In genomic region chr15:65762914-65763787, GRCh38 we compare ENCODE assay signal across 1 cellular context.
TF ChIP-seq lines count a peak whose summit lies in the region.

No MANE protein-coding gene starts in this region.

TF ChIP-seq in HEK293, 187 proteins besides CTCF, POLR2A, EP300 and RAD21:
- TF ChIP-seq PRDM10 (tag by site-specific recombination; IDR thresholded peaks at IDR 0.05) (peak; percentile 91), ZNF416 (tag by site-specific recombination; IDR thresholded peaks at IDR 0.05) (no peak), SP7 (tag by site-specific recombination; IDR thresholded peaks at IDR 0.05) (peak; percentile 61; the same call in 1 of the 2 replicates), ZNF654 (tag by site-specific recombination; IDR thresholded peaks at IDR 0.05; ENCODE audit: low read depth) (no peak), BCL11A (tag by site-specific recombination; IDR thresholded peaks at IDR 0.05; ENCODE audit: low read depth) (no peak), ZNF664 (tag by site-specific recombination; IDR thresholded peaks at IDR 0.05) (no peak), ZNF362 (tag by site-specific recombination; IDR thresholded peaks at IDR 0.05) (peak; percentile 75; the same call in 1 of the 2 replicates), ZNF561 (tag by site-specific recombination; IDR thresholded peaks at IDR 0.05; ENCODE audit: borderline replicate concordance) (no peak), ZNF747 (tag by site-specific recombination; IDR thresholded peaks at IDR 0.05) (no peak), ZNF530 (tag by site-specific recombination; IDR thresholded peaks at IDR 0.05; ENCODE audit: low read depth) (no peak), ZNF785 (tag by site-specific recombination; IDR thresholded peaks at IDR 0.05) (no peak), ZNF426 (tag by site-specific recombination; IDR thresholded peaks at IDR 0.05) (no peak), ZBTB1 (tag by site-specific recombination; IDR thresholded peaks at IDR 0.05) (no peak), ZNF629 (tag by site-specific recombination; IDR thresholded peaks at IDR 0.05) (no peak), OVOL3 (tag by site-specific recombination; IDR thresholded peaks at IDR 0.05) (no peak), ZNF16 (tag by site-specific recombination; IDR thresholded peaks at IDR 0.05; ENCODE audit: low read depth) (no peak)
TF ChIP-seq in HEK293: peak in this region for 3.
